In genomic region chr7:104328970-104329825, GRCh38 we compare ENCODE assay signal across 13 cellular contexts. TPM values are rescaled to one million over a fixed set of nuclear protein-coding genes. Genes with fewer than 3 reads are reported as not detected.
DNase-seq lines count a peak whose midpoint lies in the region; ATAC-seq, FAIRE-seq and TF ChIP-seq lines count a peak whose summit lies in the region.
"Had no signal": no experiment of that assay in that cellular context is flagged by ENCODE, and none has a peak within 500 bp of the region (broad histone marks: within the 10 kb centered on the region; RNA-seq: fewer than 3 reads in every experiment).

No MANE protein-coding gene starts in this region.

- peak in 1 of 2 donors; percentile 19 for ATAC-seq in right cardiac atrium
- ATAC-seq in lower lobe of right lung: peak in 1 of 2 donors; percentile 23
- ATAC-seq in gastrocnemius medialis: no peak
- ATAC-seq: heart left ventricle had no signal

- in situ Hi-C loops in gastrocnemius medialis (cut with MboI; ENCODE audit: low sequenced_read_pairs in 4 of 4): no loop called here

- peaks cover 3% of the 10 kb centered on the region for H3K27me3 ChIP-seq in right cardiac atrium (ENCODE audit: control insufficient read depth, insufficient read depth)
- H3K27me3 ChIP-seq in right atrium auricular region: peaks cover 6 to 10% of the 10 kb centered on the region in 2 donors
- peaks cover 54% of the 10 kb centered on the region for H3K27me3 ChIP-seq in lower lobe of right lung (ENCODE audit: low read depth)
- H3K27me3 ChIP-seq in gastrocnemius medialis: peaks cover 27 to 31% (median 29%) of the 10 kb centered on the region in 3 donors

- peak overlapping the region; percentile 9 for H3K4me3 ChIP-seq in right cardiac atrium (ENCODE audit: low read length)
- H3K4me3 ChIP-seq in right atrium auricular region: peak overlapping the region in 1 of 2 donors; percentile 34
- peak overlapping the region; percentile 11 for H3K4me3 ChIP-seq in lower lobe of right lung
- no peak overlapping the region for H3K4me3 ChIP-seq in gastrocnemius medialis

- no peaks in the 10 kb centered on the region for H3K9me3 Mint-ChIP-seq in activated T-helper 2 cell treated with anti-CD3 and anti-CD28 coated beads, Interferon-gamma antibody, Interleukin-2, Interleukin-4, amounts not matched to agents 10 μg/mL and 5 μg/mL and 100 μg/mL, durations not matched to agents 14 hours and 24 hours and 36 hours

- no peak for TF ChIP-seq POLR2A in gastrocnemius medialis (IDR thresholded peaks at IDR 0.05)

- peak overlapping the region; percentile 45 for H3K4me3 Mint-ChIP-seq in activated T-helper 2 cell treated with anti-CD3 and anti-CD28 coated beads, Interferon-gamma antibody, Interleukin-2, Interleukin-4, amounts not matched to agents 10 μg/mL and 5 μg/mL and 100 μg/mL, durations not matched to agents 14 hours and 24 hours and 36 hours (ENCODE audit: low read depth)

- H3K27ac Mint-ChIP-seq in activated T-helper 2 cell treated with anti-CD3 and anti-CD28 coated beads, Interferon-gamma antibody, Interleukin-2, Interleukin-4, amounts not matched to agents 10 μg/mL and 5 μg/mL and 100 μg/mL, durations not matched to agents 14 hours and 24 hours and 36 hours: no peak overlapping the region

- H3K9me3 ChIP-seq in right cardiac atrium (ENCODE audit: control insufficient read depth, low read length) (no peaks in the 10 kb centered on the region), right atrium auricular region (no peaks in the 10 kb centered on the region), lower lobe of right lung (no peaks in the 10 kb centered on the region), gastrocnemius medialis (no peaks in the 10 kb centered on the region)
- H3K9me3 ChIP-seq: heart left ventricle had no signal

- H3K4me1 ChIP-seq in right cardiac atrium (ENCODE audit: control insufficient read depth, insufficient read depth, low read length) (peaks cover 2% of the 10 kb centered on the region), right atrium auricular region (peaks cover 0 to 17% of the 10 kb centered on the region in 2 donors), lower lobe of right lung (peaks cover 11% of the 10 kb centered on the region), gastrocnemius medialis (no peaks in the 10 kb centered on the region)

- intact Hi-C loops in right cardiac atrium (cut with DNase I) (no loop called here), lower lobe of right lung (cut with DNase I) (no loop called here), gastrocnemius medialis (cut with DNase I; ENCODE audit: low total_unique reads) (no loop called here)
- intact Hi-C loops in activated T-helper 2 cell treated with anti-CD3 and anti-CD28 coated beads, Interferon-gamma antibody, Interleukin-2, Interleukin-4, amounts not matched to agents 10 μg/mL and 5 μg/mL and 100 μg/mL, durations not matched to agents 14 hours and 24 hours and 36 hours (cut with micrococcal nuclease): no loop called here

- FAIRE-seq in HTR-8/SVneo (lab: Jason Lieb, UNC): no peak
- FAIRE-seq: small intestine had no signal

- no peak overlapping the region for H3K27ac ChIP-seq in right cardiac atrium (ENCODE audit: low read length)
- no peak overlapping the region for H3K27ac ChIP-seq in right atrium auricular region
- no peak overlapping the region for H3K27ac ChIP-seq in lower lobe of right lung
- no peak overlapping the region for H3K27ac ChIP-seq in gastrocnemius medialis
- H3K27ac ChIP-seq: heart left ventricle had no signal

- H3K27me3 Mint-ChIP-seq in activated T-helper 2 cell treated with anti-CD3 and anti-CD28 coated beads, Interferon-gamma antibody, Interleukin-2, Interleukin-4, amounts not matched to agents 10 μg/mL and 5 μg/mL and 100 μg/mL, durations not matched to agents 14 hours and 24 hours and 36 hours (ENCODE audit: low read depth): peaks cover 52% of the 10 kb centered on the region

- TF ChIP-seq CTCF in right atrium auricular region (IDR thresholded peaks at IDR 0.05) (no peak), lower lobe of right lung (IDR thresholded peaks at IDR 0.05) (no peak), gastrocnemius medialis (IDR thresholded peaks at IDR 0.05 in 4 of 5, conservative IDR thresholded peaks at IDR 0.05 in 1 of 5) (no peak)

- peaks cover 8% of the 10 kb centered on the region for H3K4me1 Mint-ChIP-seq in activated T-helper 2 cell treated with anti-CD3 and anti-CD28 coated beads, Interferon-gamma antibody, Interleukin-2, Interleukin-4, amounts not matched to agents 10 μg/mL and 5 μg/mL and 100 μg/mL, durations not matched to agents 14 hours and 24 hours and 36 hours (ENCODE audit: low read depth)

- under 1% methylated on average over 59 of the region's 59 CpGs for WGBS in right cardiac atrium

- DNase-seq in right cardiac atrium: peak in 1 of 3 donors; percentile 41
- DNase-seq in right atrium auricular region (ENCODE audit: low spot score): no peak
- no peak for DNase-seq in activated T-helper 2 cell treated with anti-CD3 and anti-CD28 coated beads, Interferon-gamma antibody, Interleukin-2, Interleukin-4, amounts not matched to agents 10 μg/mL and 5 μg/mL and 100 μg/mL, durations not matched to agents 14 hours and 24 hours and 36 hours (ENCODE audit: low spot score)
- no peak for DNase-seq in lower lobe of right lung
- no peak for DNase-seq in HTR-8/SVneo (ENCODE audit: insufficient read length, low spot score)
- DNase-seq in gastrocnemius medialis: no peak
- DNase-seq in DMS153 treated with DMSO at 0.1 percent for 48 hours (lab: John Stamatoyannopoulos, UW; ENCODE audit: unreplicated experiment): no peak
- DNase-seq in stimulated activated CD4-positive, alpha-beta T cell treated with anti-CD3 and anti-CD28 coated beads, Interleukin-4, amount 100 ng/mL, for 1 hour: no peak
- DNase-seq: GOT3, KG1, small intestine had no signal

- H3K36me3 ChIP-seq in right atrium auricular region (no peaks in the 10 kb centered on the region), lower lobe of right lung (no peaks in the 10 kb centered on the region), gastrocnemius medialis (no peaks in the 10 kb centered on the region)
- H3K36me3 ChIP-seq: heart left ventricle had no signal

- no peaks in the 10 kb centered on the region for H3K36me3 Mint-ChIP-seq in activated T-helper 2 cell treated with anti-CD3 and anti-CD28 coated beads, Interferon-gamma antibody, Interleukin-2, Interleukin-4, amounts not matched to agents 10 μg/mL and 5 μg/mL and 100 μg/mL, durations not matched to agents 14 hours and 24 hours and 36 hours (ENCODE audit: low read depth)

RNA-seq across cellular contexts. Expression of gene LHFPL3, which starts 0.8 kb away (rescaled TPM):
- total RNA-seq in right cardiac atrium (not detected), right atrium auricular region (not detected), lower lobe of right lung (not detected), gastrocnemius medialis (not detected)
- polyA plus RNA-seq in right cardiac atrium: not detected
- not detected in 2 replicates for total RNA-seq in activated T-helper 2 cell treated with anti-CD3 and anti-CD28 coated beads, Interferon-gamma antibody, Interleukin-2, Interleukin-4, amounts not matched to agents 10 μg/mL and 5 μg/mL and 100 μg/mL, durations not matched to agents 14 hours and 24 hours and 36 hours
- total RNA-seq: heart left ventricle, ureter had no signal
- polyA plus RNA-seq: heart left ventricle had no signal

Comparison
In these comparisons a context has a peak if more than half of its experiments do, and no peak if none do; other contexts are left out.
1. H3K4me3 ChIP-seq: peak in right cardiac atrium (single experiment) and lower lobe of right lung (single experiment); none in gastrocnemius medialis (0 of 4).